Comparison of ENCODE assay signal across 10 cellular contexts in genomic region chr5:35863159-35863558, GRCh38. TPM values are rescaled to one million over a fixed set of nuclear protein-coding genes. Genes with fewer than 3 reads are reported as not detected.
DNase-seq lines count a peak whose midpoint lies in the region; ATAC-seq, FAIRE-seq and TF ChIP-seq lines count a peak whose summit lies in the region.
"Had no signal": no experiment of that assay in that cellular context is flagged by ENCODE, and none has a peak within 500 bp of the region (broad histone marks: within the 10 kb centered on the region; RNA-seq: fewer than 3 reads in every experiment).

No MANE protein-coding gene starts in this region.

- H3K36me3 ChIP-seq in PC-3 (ENCODE audit: low read depth, low read length): peaks cover 18% of the 10 kb centered on the region; the same call in 1 of the 2 replicates
- H3K36me3 ChIP-seq: thyroid gland had no signal

- peak; percentile 50 for ATAC-seq in PC-3
- ATAC-seq in esophagus mucosa: peak; percentile 84
- no peak for ATAC-seq in left colon

- H3K4me1 Mint-ChIP-seq in HFFc6 (ENCODE audit: low read depth): peaks cover 51% of the 10 kb centered on the region

- no peaks in the 10 kb centered on the region for H3K9me2 ChIP-seq in PC-3 (replicated peaks; ENCODE audit: low read length)

- H3K4me1 ChIP-seq in PC-3 (ENCODE audit: insufficient read depth, low read length): peaks cover 27% of the 10 kb centered on the region
- H3K4me1 ChIP-seq: thyroid gland had no signal

- in situ Hi-C loops in GM13977 (cut with MboI; ENCODE audit: low pct_unique_long_range_greater_than_20kb, low sequenced_read_pairs, unreplicated experiment): no loop called here

- no peak for DNase-seq in GM12891 (ENCODE audit: insufficient read length, low spot score)
- DNase-seq in HFFc6: no peak
- peak; percentile 83 for DNase-seq in PC-3
- no peak for DNase-seq in GM13977 (ENCODE audit: low spot score)
- no peak for DNase-seq in left colon
- no peak for DNase-seq in DMS114 treated with DMSO at 0.1 percent for 48 hours (lab: John Stamatoyannopoulos, UW; ENCODE audit: unreplicated experiment)
- DNase-seq: endodermal cell, mesenchymal stem cell had no signal

- H3K27me3 Mint-ChIP-seq in HFFc6 (ENCODE audit: insufficient read depth): peaks cover 2% of the 10 kb centered on the region; the same call in 1 of the 2 replicates

- no peak for TF ChIP-seq POLR2A in GM12891 (IDR thresholded peaks at IDR 0.05; ENCODE audit: low read depth, low read length)

- no peaks in the 10 kb centered on the region for H3F3A ChIP-seq in PC-3 (ENCODE audit: low read length, unreplicated experiment)

- no TSS peak for BruUV-seq in PC-3 (replicated peaks; lab: Mats Ljungman, UMichigan)

- no peak overlapping the region for H3K9ac ChIP-seq in PC-3 (ENCODE audit: low read length)

- intact Hi-C loops in PC-3 (cut with micrococcal nuclease): no loop called here
- intact Hi-C loops in left colon (cut with DNase I, micrococcal nuclease): no loop called here

- no peak overlapping the region for H3K4me3 ChIP-seq in PC-3 (ENCODE audit: low read length)
- H3K4me3 ChIP-seq: thyroid gland had no signal

- H3K27ac ChIP-seq in PC-3 (ENCODE audit: low read length): peak overlapping the region; percentile 42
- H3K27ac ChIP-seq: thyroid gland had no signal

- TF ChIP-seq CTCF in HFFc6 (IDR thresholded peaks at IDR 0.05) (no peak), PC-3 (conservative IDR thresholded peaks at IDR 0.05; ENCODE audit: low read depth, low read length) (no peak), GM13977 (IDR thresholded peaks at IDR 0.05; ENCODE audit: extremely low read depth, insufficient read depth, missing control alignments) (no peak)

- FAIRE-seq in GM12891 (lab: Jason Lieb, UNC): peak; percentile 26

- peaks cover 22% of the 10 kb centered on the region for H3K79me2 ChIP-seq in PC-3 (ENCODE audit: low read length)

- H4K20me1 ChIP-seq in PC-3 (ENCODE audit: low read length): no peaks in the 10 kb centered on the region

- POLR2A ChIA-PET in PC-3 (lab: Charles Lee; ENCODE audit: unreplicated experiment): no interaction called here

- no peaks in the 10 kb centered on the region for H3K9me3 ChIP-seq in PC-3 (ENCODE audit: low read length)
- H3K9me3 ChIP-seq: thyroid gland had no signal

- CTCF ChIA-PET in PC-3 (lab: Charles Lee): interaction anchor here (1.4 kb wide), 1 partner anchor 61 kb away, joined by 3 read pairs; no protein-coding TSS in a partner anchor

- no peak overlapping the region for H3K4me3 Mint-ChIP-seq in HFFc6
- H3K4me3 Mint-ChIP-seq: endodermal cell had no signal

- H3K27me3 ChIP-seq in PC-3 (ENCODE audit: low read length): no peaks in the 10 kb centered on the region
- H3K27me3 ChIP-seq: thyroid gland had no signal

- H3K4me2 ChIP-seq in PC-3 (ENCODE audit: low read length): peak overlapping the region; percentile 57

- 0 out of 2 replicates have a peak overlapping the region, but pooled peaks have one; percentile 40 for H3K27ac Mint-ChIP-seq in HFFc6
- H3K27ac Mint-ChIP-seq: endodermal cell had no signal

- no peaks in the 10 kb centered on the region; the same call in 1 of the 2 replicates for H3K9me3 Mint-ChIP-seq in HFFc6

- peaks cover 71% of the 10 kb centered on the region for H3K36me3 Mint-ChIP-seq in HFFc6 (ENCODE audit: low read depth)

- H2AFZ ChIP-seq in PC-3 (ENCODE audit: low read length): peak overlapping the region; percentile 40; the same call in 1 of the 2 replicates

TF ChIP-seq in GM12891, 5 proteins besides CTCF, POLR2A, EP300 and RAD21:
- TF ChIP-seq SPI1 (IDR thresholded peaks at IDR 0.05; ENCODE audit: low read depth, low read length) (peak; percentile 75), POU2F2 (IDR thresholded peaks at IDR 0.05; ENCODE audit: low read depth, low read length) (no peak)
TF ChIP-seq in GM12891: peak in this region for 1.

RNA-seq across cellular contexts. Expression of gene IL7R, which starts 6.5 kb away (rescaled TPM):
- 0.98 TPM for polyA plus RNA-seq in GM12891 (2012; ENCODE audit: low read depth, missing spikeins)
- total RNA-seq in HFFc6 (2021; fragmentation: NEBNext Ultra II Directional; extraction: Animal tissue kit (Norgen Biotek cat#: 25700)): 10 to 100 TPM; 37.2 to 63.2 (median 45.2) TPM
- total RNA-seq in PC-3 (2014; rRNA removed) (7.1 and 7.4 TPM in 2 replicates), esophagus mucosa (1.7 TPM), left colon (10 to 100 TPM in 1 of 2 donors, 1 to 10 TPM in 1; 3.0 to 12.0 TPM)
